ENCODE assay signal across 38 cellular contexts in the genomic region with DNA sequence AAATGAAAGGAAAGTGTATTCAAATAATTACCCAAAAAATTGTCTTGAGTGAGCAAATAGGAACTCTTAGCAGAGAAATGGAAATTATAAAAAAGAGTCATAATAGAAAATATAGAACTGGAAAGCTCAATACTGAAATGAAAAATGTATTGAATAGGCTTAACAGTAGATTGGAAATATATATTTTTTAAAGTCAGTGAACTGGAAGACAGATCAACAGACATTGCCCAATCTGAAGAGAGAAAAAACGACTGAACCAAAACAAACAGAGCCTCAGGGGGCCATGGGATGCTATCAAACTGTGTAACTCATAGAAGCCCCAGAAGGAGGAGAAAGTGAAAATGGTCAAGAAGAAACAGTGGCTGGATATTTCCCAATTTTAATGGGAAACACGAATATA. TPM values are rescaled to one million over a fixed set of nuclear protein-coding genes. Genes with fewer than 3 reads are reported as not detected.
"Had no signal": no experiment of that assay in that cellular context is flagged by ENCODE, and none has a peak within 500 bp of the region (broad histone marks: within the 10 kb centered on the region; RNA-seq: fewer than 3 reads in every experiment).

No MANE protein-coding gene starts in this region.

- H3K4me3 ChIP-seq: ascending aorta, cardiac muscle cell had no signal

- H3K27me3 Mint-ChIP-seq: activated CD4-positive, alpha-beta memory T cell treated with anti-CD3 and anti-CD28 coated beads, Interleukin-2, amount 10 ng/mL, durations not matched to agents 7 days and 5 days; activated CD4-positive, alpha-beta T cell treated with anti-CD3 and anti-CD28 coated beads for 36 hours; activated CD4-positive, alpha-beta T cell treated with anti-CD3 and anti-CD28 coated beads, Interleukin-2, amount 10 ng/mL, durations not matched to agents 7 days and 5 days; activated CD8-positive, alpha-beta memory T cell treated with anti-CD3 and anti-CD28 coated beads, Interleukin-2, amount 10 ng/mL, durations not matched to agents 7 days and 5 days; activated naive CD4-positive, alpha-beta T cell treated with anti-CD3 and anti-CD28 coated beads, Interleukin-2, amount 10 ng/mL, durations not matched to agents 7 days and 5 days; activated naive CD4-positive, alpha-beta T cell treated with anti-CD3 and anti-CD28 coated beads, Interleukin-2, amount 50 U/mL, for 24 hours; activated naive CD8-positive, alpha-beta T cell; activated naive CD8-positive, alpha-beta T cell treated with anti-CD3 and anti-CD28 coated beads, Interleukin-2, amount 10 ng/mL, durations not matched to agents 7 days and 5 days; activated naive CD8-positive, alpha-beta T cell treated with anti-CD3 and anti-CD28 coated beads, Interleukin-2, amount 50 U/mL, for 24 hours; activated T-cell treated with anti-CD3 and anti-CD28 coated beads, Interleukin-2, amount 50 U/mL, for 24 hours; brain; central memory CD8-positive, alpha-beta T cell had no signal

- H3K4me3 Mint-ChIP-seq: activated CD4-positive, alpha-beta memory T cell treated with anti-CD3 and anti-CD28 coated beads, Interleukin-2, amount 10 ng/mL, durations not matched to agents 7 days and 5 days; activated CD4-positive, alpha-beta T cell treated with anti-CD3 and anti-CD28 coated beads for 36 hours; activated CD4-positive, alpha-beta T cell treated with anti-CD3 and anti-CD28 coated beads, Interleukin-2, amount 10 ng/mL, durations not matched to agents 7 days and 5 days; activated CD8-positive, alpha-beta memory T cell treated with anti-CD3 and anti-CD28 coated beads, Interleukin-2, amount 10 ng/mL, durations not matched to agents 7 days and 5 days; activated CD8-positive, alpha-beta T cell treated with anti-CD3 and anti-CD28 coated beads, Interleukin-2, amount 10 ng/mL, durations not matched to agents 7 days and 5 days; activated naive CD4-positive, alpha-beta T cell treated with anti-CD3 and anti-CD28 coated beads, Interleukin-2, amount 10 ng/mL, durations not matched to agents 7 days and 5 days; activated naive CD4-positive, alpha-beta T cell treated with anti-CD3 and anti-CD28 coated beads, Interleukin-2, amount 50 U/mL, for 24 hours; activated naive CD8-positive, alpha-beta T cell; activated naive CD8-positive, alpha-beta T cell treated with anti-CD3 and anti-CD28 coated beads, Interleukin-2, amount 10 ng/mL, durations not matched to agents 7 days and 5 days; activated naive CD8-positive, alpha-beta T cell treated with anti-CD3 and anti-CD28 coated beads, Interleukin-2, amount 50 U/mL, for 24 hours; activated T-cell treated with anti-CD3 and anti-CD28 coated beads, Interleukin-2, amount 50 U/mL, for 24 hours; brain; central memory CD8-positive, alpha-beta T cell; T-helper 1 cell treated with Interleukin-12 subunit alpha and Interleukin-12 subunit beta and Interleukin-4 antibody, amounts not matched to agents 30 μg/mL and 1 μg/mL, for 36 hours; T-helper 2 cell treated with Interferon-gamma antibody and Interleukin-4, amounts not matched to agents 5 μg/mL and 100 μg/mL, for 36 hours; WTC11 had no signal

- ATAC-seq: activated CD4-positive, alpha-beta T cell treated with anti-CD3 and anti-CD28 coated beads for 36 hours; activated CD4-positive, CD25-positive, alpha-beta regulatory T cell treated with anti-CD3 and anti-CD28 coated beads, Interleukin-2, amount 50 U/mL, for 24 hours; activated CD8-positive, alpha-beta memory T cell treated with anti-CD3 and anti-CD28 coated beads, Interleukin-2, amount 10 ng/mL, durations not matched to agents 7 days and 5 days; activated CD8-positive, alpha-beta T cell treated with anti-CD3 and anti-CD28 coated beads, Interleukin-2, amount 10 ng/mL, durations not matched to agents 7 days and 5 days; activated naive CD8-positive, alpha-beta T cell treated with anti-CD3 and anti-CD28 coated beads, Interleukin-2, amount 50 U/mL, for 24 hours; WTC11 had no signal

- H3K36me3 Mint-ChIP-seq: activated naive CD4-positive, alpha-beta T cell treated with anti-CD3 and anti-CD28 coated beads, Interleukin-2, amount 10 ng/mL, durations not matched to agents 7 days and 5 days had no signal

- DNase-seq: activated CD4-positive, alpha-beta memory T cell treated with anti-CD3 and anti-CD28 coated beads, Interleukin-2, amount 10 ng/mL, durations not matched to agents 7 days and 5 days; activated CD4-positive, alpha-beta T cell treated with anti-CD3 and anti-CD28 coated beads for 1 hour; activated CD4-positive, alpha-beta T cell treated with anti-CD3 and anti-CD28 coated beads for 36 hours; activated CD4-positive, alpha-beta T cell treated with anti-CD3 and anti-CD28 coated beads for 48 hours; activated CD4-positive, alpha-beta T cell treated with anti-CD3 and anti-CD28 coated beads, Interleukin-2, amount 10 ng/mL, durations not matched to agents 7 days and 5 days; activated CD4-positive, alpha-beta T cell treated with anti-CD3 and anti-CD28 coated beads, Interleukin-2, amount 50 U/mL, for 48 hours; activated CD4-positive, CD25-positive, alpha-beta regulatory T cell; activated CD8-positive, alpha-beta memory T cell treated with anti-CD3 and anti-CD28 coated beads for 24 hours; activated CD8-positive, alpha-beta memory T cell treated with anti-CD3 and anti-CD28 coated beads, Interleukin-2, amount 10 ng/mL, durations not matched to agents 7 days and 5 days; activated CD8-positive, alpha-beta memory T cell treated with anti-CD3 and anti-CD28 coated beads, Interleukin-2, amount 50 U/mL, for 48 hours; activated CD8-positive, alpha-beta T cell treated with anti-CD3 and anti-CD28 coated beads, Interleukin-2, amount 10 ng/mL, durations not matched to agents 7 days and 5 days; activated effector memory CD4-positive, alpha-beta T cell treated with Interleukin-2 at 50 U/mL for 16 hours; activated gamma-delta T cell; activated naive CD4-positive, alpha-beta T cell treated with anti-CD3 and anti-CD28 coated beads, Interleukin-2, amount 10 ng/mL, durations not matched to agents 7 days and 5 days; activated naive CD4-positive, alpha-beta T cell treated with Interleukin-2 at 50 U/mL for 16 hours; activated naive CD8-positive, alpha-beta T cell treated with anti-CD3 and anti-CD28 coated beads, Interleukin-2, amount 10 ng/mL, durations not matched to agents 7 days and 5 days; activated naive CD8-positive, alpha-beta T cell treated with anti-CD3 and anti-CD28 coated beads, Interleukin-2, amount 50 U/mL, for 24 hours; activated T-cell treated with anti-CD3 and anti-CD28 coated beads, Interleukin-2, amount 50 U/mL, for 24 hours; activated T-cell treated with anti-CD3 and anti-CD28 coated beads, Interleukin-2, amount 50 U/mL, for 48 hours; amygdala; anterior cingulate cortex; caudate nucleus; cerebellar nuclear complex; T-helper 2 cell; T-helper 9 cell; WERI-Rb-1 had no signal

- H3K27ac Mint-ChIP-seq: activated CD4-positive, alpha-beta memory T cell treated with anti-CD3 and anti-CD28 coated beads, Interleukin-2, amount 10 ng/mL, durations not matched to agents 7 days and 5 days; activated CD4-positive, alpha-beta T cell treated with anti-CD3 and anti-CD28 coated beads for 36 hours; activated CD4-positive, alpha-beta T cell treated with anti-CD3 and anti-CD28 coated beads, Interleukin-2, amount 10 ng/mL, durations not matched to agents 7 days and 5 days; activated CD8-positive, alpha-beta memory T cell treated with anti-CD3 and anti-CD28 coated beads, Interleukin-2, amount 10 ng/mL, durations not matched to agents 7 days and 5 days; activated CD8-positive, alpha-beta T cell treated with anti-CD3 and anti-CD28 coated beads, Interleukin-2, amount 10 ng/mL, durations not matched to agents 7 days and 5 days; activated naive CD4-positive, alpha-beta T cell treated with anti-CD3 and anti-CD28 coated beads, Interleukin-2, amount 10 ng/mL, durations not matched to agents 7 days and 5 days; activated naive CD4-positive, alpha-beta T cell treated with anti-CD3 and anti-CD28 coated beads, Interleukin-2, amount 50 U/mL, for 24 hours; activated naive CD8-positive, alpha-beta T cell; activated naive CD8-positive, alpha-beta T cell treated with anti-CD3 and anti-CD28 coated beads, Interleukin-2, amount 10 ng/mL, durations not matched to agents 7 days and 5 days; activated naive CD8-positive, alpha-beta T cell treated with anti-CD3 and anti-CD28 coated beads, Interleukin-2, amount 50 U/mL, for 24 hours; activated T-cell treated with anti-CD3 and anti-CD28 coated beads, Interleukin-2, amount 50 U/mL, for 24 hours; activated T-helper 2 cell treated with anti-CD3 and anti-CD28 coated beads, Interferon-gamma antibody, Interleukin-2, Interleukin-4, amounts not matched to agents 10 μg/mL and 5 μg/mL and 100 μg/mL, durations not matched to agents 14 hours and 24 hours and 36 hours; brain; T-helper 1 cell treated with Interleukin-12 subunit alpha and Interleukin-12 subunit beta and Interleukin-4 antibody, amounts not matched to agents 30 μg/mL and 1 μg/mL, for 36 hours; T-helper 2 cell treated with Interferon-gamma antibody and Interleukin-4, amounts not matched to agents 5 μg/mL and 100 μg/mL, for 36 hours; WTC11 had no signal

- H3K9me3 Mint-ChIP-seq: activated CD4-positive, alpha-beta memory T cell treated with anti-CD3 and anti-CD28 coated beads, Interleukin-2, amount 10 ng/mL, durations not matched to agents 7 days and 5 days; activated CD4-positive, alpha-beta T cell treated with anti-CD3 and anti-CD28 coated beads, Interleukin-2, amount 10 ng/mL, durations not matched to agents 7 days and 5 days; activated naive CD4-positive, alpha-beta T cell treated with anti-CD3 and anti-CD28 coated beads, Interleukin-2, amount 10 ng/mL, durations not matched to agents 7 days and 5 days; activated naive CD8-positive, alpha-beta T cell treated with anti-CD3 and anti-CD28 coated beads, Interleukin-2, amount 10 ng/mL, durations not matched to agents 7 days and 5 days; activated naive CD8-positive, alpha-beta T cell treated with anti-CD3 and anti-CD28 coated beads, Interleukin-2, amount 50 U/mL, for 24 hours; activated T-cell treated with anti-CD3 and anti-CD28 coated beads, Interleukin-2, amount 50 U/mL, for 24 hours; activated T-helper 2 cell treated with anti-CD3 and anti-CD28 coated beads, Interferon-gamma antibody, Interleukin-2, Interleukin-4, amounts not matched to agents 10 μg/mL and 5 μg/mL and 100 μg/mL, durations not matched to agents 14 hours and 24 hours and 36 hours; WTC11 had no signal

- H3K4me1 Mint-ChIP-seq: activated CD4-positive, alpha-beta memory T cell treated with anti-CD3 and anti-CD28 coated beads, Interleukin-2, amount 10 ng/mL, durations not matched to agents 7 days and 5 days; activated CD4-positive, alpha-beta T cell treated with anti-CD3 and anti-CD28 coated beads, Interleukin-2, amount 10 ng/mL, durations not matched to agents 7 days and 5 days; activated CD8-positive, alpha-beta memory T cell treated with anti-CD3 and anti-CD28 coated beads, Interleukin-2, amount 10 ng/mL, durations not matched to agents 7 days and 5 days; WTC11 had no signal

RNA-seq across cellular contexts. Expression of gene TBX1, which starts 32.6 kb away (rescaled TPM):
- total RNA-seq: activated CD4-positive, alpha-beta memory T cell treated with anti-CD3 and anti-CD28 coated beads, Interleukin-2, amount 10 ng/mL, durations not matched to agents 7 days and 5 days; activated CD4-positive, alpha-beta T cell treated with anti-CD3 and anti-CD28 coated beads for 36 hours; activated CD4-positive, alpha-beta T cell treated with anti-CD3 and anti-CD28 coated beads, Interleukin-2, amount 10 ng/mL, durations not matched to agents 7 days and 5 days; ascending aorta; chondrocyte had no signal
